25 cellular contexts compared by ENCODE assay signal in the genomic region with DNA sequence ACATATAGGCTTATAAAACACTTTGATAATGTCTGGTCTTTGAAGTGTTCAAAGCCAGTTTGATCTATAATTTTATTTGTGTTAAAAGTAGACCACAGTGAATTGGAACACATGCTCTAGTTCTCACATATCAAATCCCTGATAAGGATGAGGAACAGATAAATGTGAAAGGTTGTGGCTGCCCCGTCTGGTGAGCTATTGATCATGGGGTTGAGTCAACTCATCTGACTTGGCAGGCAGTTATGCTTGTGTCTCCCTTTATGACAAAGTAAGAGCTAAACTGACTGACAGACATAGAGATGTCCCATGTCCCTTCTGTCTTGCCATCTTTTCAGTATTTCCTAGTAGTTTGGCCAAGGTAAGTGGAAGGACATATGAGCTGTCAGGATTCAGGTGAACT. TPM values are rescaled to one million over a fixed set of nuclear protein-coding genes. Genes with fewer than 3 reads are reported as not detected.
DNase-seq lines count a peak whose midpoint lies in the region; ATAC-seq and TF ChIP-seq lines count a peak whose summit lies in the region.
"Had no signal": no experiment of that assay in that cellular context is flagged by ENCODE, and none has a peak within 500 bp of the region (broad histone marks: within the 10 kb centered on the region; RNA-seq: fewer than 3 reads in every experiment).

No MANE protein-coding gene starts in this region.

- CTCF ChIA-PET in activated CD8-positive, alpha-beta T cell treated with anti-CD3 and anti-CD28 coated beads for 36 hours (lab: Charles Lee), result interaction anchor here (1.3 to 8.3 kb wide), 3 partner anchors 11 to 51 kb away, joined by 5 to 124 read pairs (median 42); no protein-coding TSS in a partner anchor
- CTCF ChIA-PET in activated CD8-positive, alpha-beta T cell treated with anti-CD3 and anti-CD28 coated beads, Interleukin-2, amount 10 ng/mL, durations not matched to agents 7 days and 5 days (lab: Charles Lee), result interaction anchor here (0.6 to 7.7 kb wide), 6 partner anchors 13 to 188 kb away, joined by 3 to 67 read pairs (median 4); no protein-coding TSS in a partner anchor

- DNase-seq in activated CD8-positive, alpha-beta T cell treated with anti-CD3 and anti-CD28 coated beads for 36 hours, result peak; percentile 42
- DNase-seq in activated CD8-positive, alpha-beta T cell treated with anti-CD3 and anti-CD28 coated beads, Interleukin-2, amount 10 ng/mL, durations not matched to agents 7 days and 5 days, result no peak
- DNase-seq in stimulated activated naive CD8-positive, alpha-beta T cell treated with anti-CD3 and anti-CD28 coated beads, Interleukin-15, amount 100 ng/mL, for 72 hours, result no peak
- DNase-seq in right lobe of liver (peak in 2 of 3 donors; percentile 37 to 57), AG08395 (ENCODE audit: low spot score) (no peak)
- DNase-seq: C1 segment of cervical spinal cord; CD8-positive, alpha-beta T cell; DMS 273 treated with DMSO at 0.1 percent for 48 hours; DMS79; EL; GDM1; H9; IMR-90; KG1; MG63; NCI-H2029; NCI-H446; NCI-H524 treated with DMSO at 0.1 percent for 48 hours; NCI-H774; PC-3; SJCRH30 had no signal

- no peaks in the 10 kb centered on the region for H3K9me3 ChIP-seq in right lobe of liver
- H3K9me3 ChIP-seq: MG63, SJCRH30 had no signal

- H3K27ac ChIP-seq in right lobe of liver, result peak overlapping the region in 1 of 3 donors; percentile 44
- H3K27ac ChIP-seq: SJCRH30 had no signal

- peaks cover 42% of the 10 kb centered on the region for H3K4me1 Mint-ChIP-seq in activated CD8-positive, alpha-beta T cell treated with anti-CD3 and anti-CD28 coated beads for 36 hours (ENCODE audit: low read depth)
- peaks cover 59% of the 10 kb centered on the region for H3K4me1 Mint-ChIP-seq in activated CD8-positive, alpha-beta T cell treated with anti-CD3 and anti-CD28 coated beads, Interleukin-2, amount 10 ng/mL, durations not matched to agents 7 days and 5 days (ENCODE audit: low read depth)
- peaks cover 60% of the 10 kb centered on the region for H3K4me1 Mint-ChIP-seq in stimulated activated naive CD8-positive, alpha-beta T cell treated with anti-CD3 and anti-CD28 coated beads, Interleukin-15, Interleukin-2, amounts not matched to agents 100 ng/mL and 50 ng/mL, for 24 hours (ENCODE audit: low read depth)
- H3K4me1 Mint-ChIP-seq in stimulated activated naive CD8-positive, alpha-beta T cell treated with anti-CD3 and anti-CD28 coated beads, Interleukin-15, amount 100 ng/mL, for 72 hours, result peaks cover 46% of the 10 kb centered on the region

- H3K27me3 Mint-ChIP-seq in activated CD8-positive, alpha-beta T cell treated with anti-CD3 and anti-CD28 coated beads for 36 hours, result no peaks in the 10 kb centered on the region
- H3K27me3 Mint-ChIP-seq in activated CD8-positive, alpha-beta T cell treated with anti-CD3 and anti-CD28 coated beads, Interleukin-2, amount 10 ng/mL, durations not matched to agents 7 days and 5 days (ENCODE audit: low read depth), result peaks cover 6% of the 10 kb centered on the region
- peaks cover 3% of the 10 kb centered on the region for H3K27me3 Mint-ChIP-seq in stimulated activated naive CD8-positive, alpha-beta T cell treated with anti-CD3 and anti-CD28 coated beads, Interleukin-15, Interleukin-2, amounts not matched to agents 100 ng/mL and 50 ng/mL, for 24 hours
- H3K27me3 Mint-ChIP-seq in stimulated activated naive CD8-positive, alpha-beta T cell treated with anti-CD3 and anti-CD28 coated beads, Interleukin-15, amount 100 ng/mL, for 72 hours, result peaks cover 23% of the 10 kb centered on the region

- no peaks in the 10 kb centered on the region for H3K27me3 ChIP-seq in right lobe of liver
- H3K27me3 ChIP-seq: MG63, SJCRH30 had no signal

- POLR2A ChIA-PET in activated CD8-positive, alpha-beta T cell treated with anti-CD3 and anti-CD28 coated beads for 36 hours (lab: Charles Lee), result interaction anchor here (1.1 kb wide), 1 partner anchor 578 kb away, joined by 3 read pairs; a partner anchor contains a TSS
- POLR2A ChIA-PET in activated CD8-positive, alpha-beta T cell treated with anti-CD3 and anti-CD28 coated beads, Interleukin-2, amount 10 ng/mL, durations not matched to agents 7 days and 5 days (lab: Charles Lee), result interaction anchor here (0.7 to 2.0 kb wide), 4 partner anchors 9 to 180 kb away, joined by 3 to 7 read pairs (median 3); a partner anchor contains a TSS

- WGBS in right lobe of liver (ENCODE audit: insufficient coverage, low coverage, low lambda C conversion rate, missing lambda C conversion rate), result 63% methylated on average over 1 of the region's 1 CpG

- peaks cover 0 to 37% (median 9%) of the 10 kb centered on the region in 4 donors for H3K4me1 ChIP-seq in right lobe of liver

- no peak for TF ChIP-seq POLR2A in right lobe of liver (IDR thresholded peaks at IDR 0.05)

- H3K36me3 Mint-ChIP-seq in activated CD8-positive, alpha-beta T cell treated with anti-CD3 and anti-CD28 coated beads for 36 hours (ENCODE audit: low read depth), result no peaks in the 10 kb centered on the region
- H3K36me3 Mint-ChIP-seq in activated CD8-positive, alpha-beta T cell treated with anti-CD3 and anti-CD28 coated beads, Interleukin-2, amount 10 ng/mL, durations not matched to agents 7 days and 5 days (ENCODE audit: low read depth), result peaks cover 22% of the 10 kb centered on the region
- H3K36me3 Mint-ChIP-seq in stimulated activated naive CD8-positive, alpha-beta T cell treated with anti-CD3 and anti-CD28 coated beads, Interleukin-15, Interleukin-2, amounts not matched to agents 100 ng/mL and 50 ng/mL, for 24 hours (ENCODE audit: low read depth), result no peaks in the 10 kb centered on the region

- no peak for ATAC-seq in activated CD8-positive, alpha-beta T cell treated with anti-CD3 and anti-CD28 coated beads for 36 hours
- ATAC-seq in activated CD8-positive, alpha-beta T cell treated with anti-CD3 and anti-CD28 coated beads, Interleukin-2, amount 10 ng/mL, durations not matched to agents 7 days and 5 days, result no peak
- ATAC-seq in stimulated activated naive CD8-positive, alpha-beta T cell treated with anti-CD3 and anti-CD28 coated beads, Interleukin-15, amount 100 ng/mL, for 72 hours, result no peak
- peak; percentile 51 to 67 (median 63) for ATAC-seq in right lobe of liver
- ATAC-seq in HG03025 (IDR thresholded peaks at IDR 0.05; ENCODE audit: low FRiP score, unreplicated experiment), result no peak
- ATAC-seq: CD8-positive, alpha-beta T cell; GM12878; GM23338; PC-3 had no signal

- no peak overlapping the region for H3K4me3 ChIP-seq in right lobe of liver
- H3K4me3 ChIP-seq: GM12878, GM23338, MG63, SJCRH30 had no signal

- no peak overlapping the region for H3K27ac Mint-ChIP-seq in activated CD8-positive, alpha-beta T cell treated with anti-CD3 and anti-CD28 coated beads for 36 hours
- no peak overlapping the region for H3K27ac Mint-ChIP-seq in activated CD8-positive, alpha-beta T cell treated with anti-CD3 and anti-CD28 coated beads, Interleukin-2, amount 10 ng/mL, durations not matched to agents 7 days and 5 days
- H3K27ac Mint-ChIP-seq in stimulated activated naive CD8-positive, alpha-beta T cell treated with anti-CD3 and anti-CD28 coated beads, Interleukin-15, Interleukin-2, amounts not matched to agents 100 ng/mL and 50 ng/mL, for 24 hours, result peak overlapping the region; percentile 61
- H3K27ac Mint-ChIP-seq in stimulated activated naive CD8-positive, alpha-beta T cell treated with anti-CD3 and anti-CD28 coated beads, Interleukin-15, amount 100 ng/mL, for 72 hours, result no peak overlapping the region
- H3K27ac Mint-ChIP-seq: CD8-positive, alpha-beta T cell; GM23338; H9 had no signal

- H3K9me3 Mint-ChIP-seq in activated CD8-positive, alpha-beta T cell treated with anti-CD3 and anti-CD28 coated beads for 36 hours, result no peaks in the 10 kb centered on the region
- no peaks in the 10 kb centered on the region for H3K9me3 Mint-ChIP-seq in activated CD8-positive, alpha-beta T cell treated with anti-CD3 and anti-CD28 coated beads, Interleukin-2, amount 10 ng/mL, durations not matched to agents 7 days and 5 days (ENCODE audit: insufficient read depth)
- no peaks in the 10 kb centered on the region for H3K9me3 Mint-ChIP-seq in stimulated activated naive CD8-positive, alpha-beta T cell treated with anti-CD3 and anti-CD28 coated beads, Interleukin-15, Interleukin-2, amounts not matched to agents 100 ng/mL and 50 ng/mL, for 24 hours
- H3K9me3 Mint-ChIP-seq in stimulated activated naive CD8-positive, alpha-beta T cell treated with anti-CD3 and anti-CD28 coated beads, Interleukin-15, amount 100 ng/mL, for 72 hours, result no peaks in the 10 kb centered on the region
- H3K9me3 Mint-ChIP-seq: CD8-positive, alpha-beta T cell; GM23338; H9 had no signal

- no peaks in the 10 kb centered on the region for H3K36me3 ChIP-seq in right lobe of liver
- H3K36me3 ChIP-seq: MG63, SJCRH30 had no signal

- H3K4me3 Mint-ChIP-seq in activated CD8-positive, alpha-beta T cell treated with anti-CD3 and anti-CD28 coated beads for 36 hours, result no peak overlapping the region
- no peak overlapping the region for H3K4me3 Mint-ChIP-seq in activated CD8-positive, alpha-beta T cell treated with anti-CD3 and anti-CD28 coated beads, Interleukin-2, amount 10 ng/mL, durations not matched to agents 7 days and 5 days
- no peak overlapping the region for H3K4me3 Mint-ChIP-seq in stimulated activated naive CD8-positive, alpha-beta T cell treated with anti-CD3 and anti-CD28 coated beads, Interleukin-15, Interleukin-2, amounts not matched to agents 100 ng/mL and 50 ng/mL, for 24 hours
- no peak overlapping the region for H3K4me3 Mint-ChIP-seq in stimulated activated naive CD8-positive, alpha-beta T cell treated with anti-CD3 and anti-CD28 coated beads, Interleukin-15, amount 100 ng/mL, for 72 hours
- H3K4me3 Mint-ChIP-seq: CD8-positive, alpha-beta T cell; GM23338; H9 had no signal

- intact Hi-C loops in activated CD8-positive, alpha-beta T cell treated with anti-CD3 and anti-CD28 coated beads for 36 hours (cut with micrococcal nuclease), result no loop called here
- intact Hi-C loops in right lobe of liver (cut with DNase I), result no loop called here

- TF ChIP-seq CTCF in activated CD8-positive, alpha-beta T cell treated with anti-CD3 and anti-CD28 coated beads for 36 hours (IDR thresholded peaks at IDR 0.05), result no peak
- TF ChIP-seq CTCF in right lobe of liver (IDR thresholded peaks at IDR 0.05), result no peak

RNA-seq across cellular contexts. Expression of a gene that starts 2.9 kb away (rescaled TPM):
- total RNA-seq in activated CD8-positive, alpha-beta T cell treated with anti-CD3 and anti-CD28 coated beads for 36 hours, result 10 to 100 TPM; 14.7 to 15.9 TPM
- total RNA-seq in activated CD8-positive, alpha-beta T cell treated with anti-CD3 and anti-CD28 coated beads, Interleukin-2, amount 10 ng/mL, durations not matched to agents 7 days and 5 days, result 10 to 100 TPM; 28.0 to 30.6 TPM
- 10 to 100 TPM in 3 of 6 experiments, 1 to 10 TPM in 3; 7.9 to 13.9 (median 10.2) TPM for total RNA-seq in right lobe of liver

RNA-seq across cellular contexts. Expression of a gene that starts 54.9 kb away (rescaled TPM):
- not detected for total RNA-seq in activated CD8-positive, alpha-beta T cell treated with anti-CD3 and anti-CD28 coated beads for 36 hours
- not detected for total RNA-seq in activated CD8-positive, alpha-beta T cell treated with anti-CD3 and anti-CD28 coated beads, Interleukin-2, amount 10 ng/mL, durations not matched to agents 7 days and 5 days
- not detected for total RNA-seq in right lobe of liver
- total RNA-seq: CD8-positive, alpha-beta T cell; GM23338; H9; IMR-90; PC-3 had no signal

Comparison
In these comparisons a context has a peak if more than half of its experiments do, and no peak if none do; other contexts are left out.
1. DNase-seq: peak in activated CD8-positive, alpha-beta T cell treated with anti-CD3 and anti-CD28 coated beads for 36 hours (single experiment) and right lobe of liver (2 of 3); none in activated CD8-positive, alpha-beta T cell treated with anti-CD3 and anti-CD28 coated beads, Interleukin-2, amount 10 ng/mL, durations not matched to agents 7 days and 5 days (single experiment), stimulated activated naive CD8-positive, alpha-beta T cell treated with anti-CD3 and anti-CD28 coated beads, Interleukin-15, amount 100 ng/mL, for 72 hours (0 of 2) and AG08395 (single experiment).
2. ATAC-seq: peak in right lobe of liver (4 of 4); none in activated CD8-positive, alpha-beta T cell treated with anti-CD3 and anti-CD28 coated beads for 36 hours (single experiment), activated CD8-positive, alpha-beta T cell treated with anti-CD3 and anti-CD28 coated beads, Interleukin-2, amount 10 ng/mL, durations not matched to agents 7 days and 5 days (single experiment), stimulated activated naive CD8-positive, alpha-beta T cell treated with anti-CD3 and anti-CD28 coated beads, Interleukin-15, amount 100 ng/mL, for 72 hours (single experiment) and HG03025 (single experiment).